1 cellular context compared by ENCODE assay signal in genomic region chr2:64987001-64987962, GRCh38.
TF ChIP-seq lines count a peak whose summit lies in the region.

No MANE protein-coding gene starts in this region.

TF ChIP-seq in GM12878, 131 proteins besides CTCF, POLR2A, EP300 and RAD21 (continues in another document):
- peak; percentile 99 for TF ChIP-seq POU2F2 (IDR thresholded peaks at IDR 0.05; ENCODE audit: borderline replicate concordance, low read depth, low read length)
- TF ChIP-seq REST (IDR thresholded peaks at IDR 0.05; ENCODE audit: low read depth, low read length): peak; percentile 62
- no peak for TF ChIP-seq SUZ12 (IDR thresholded peaks at IDR 0.05; ENCODE audit: unreplicated experiment)
- no peak for TF ChIP-seq STAT3 (IDR thresholded peaks at IDR 0.05; ENCODE audit: low read depth, low read length)
- TF ChIP-seq CBX5 (IDR thresholded peaks at IDR 0.05; ENCODE audit: low read depth): no peak
- TF ChIP-seq MEF2A (IDR thresholded peaks at IDR 0.05; ENCODE audit: insufficient read depth, low read depth, low read length): peak; percentile 54; the same call in 1 of the 2 replicates
- peak; percentile 93 for TF ChIP-seq JUNB (IDR thresholded peaks at IDR 0.05)
- TF ChIP-seq, protein P1, sequence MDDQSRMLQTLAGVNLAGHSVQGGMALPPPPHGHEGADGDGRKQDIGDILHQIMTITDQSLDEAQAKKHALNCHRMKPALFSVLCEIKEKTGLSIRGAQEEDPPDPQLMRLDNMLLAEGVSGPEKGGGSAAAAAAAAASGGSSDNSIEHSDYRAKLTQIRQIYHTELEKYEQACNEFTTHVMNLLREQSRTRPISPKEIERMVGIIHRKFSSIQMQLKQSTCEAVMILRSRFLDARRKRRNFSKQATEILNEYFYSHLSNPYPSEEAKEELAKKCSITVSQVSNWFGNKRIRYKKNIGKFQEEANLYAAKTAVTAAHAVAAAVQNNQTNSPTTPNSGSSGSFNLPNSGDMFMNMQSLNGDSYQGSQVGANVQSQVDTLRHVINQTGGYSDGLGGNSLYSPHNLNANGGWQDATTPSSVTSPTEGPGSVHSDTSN (IDR thresholded peaks at IDR 0.05; ENCODE audit: insufficient replicate concordance, low read depth, low read length): no peak
- no peak for TF ChIP-seq NRF1 (conservative IDR thresholded peaks at IDR 0.05; ENCODE audit: low read depth, low read length)
- TF ChIP-seq TAF1 (IDR thresholded peaks at IDR 0.05; ENCODE audit: borderline replicate concordance, low read depth, low read length): no peak
- no peak for TF ChIP-seq ESRRA (IDR thresholded peaks at IDR 0.05; ENCODE audit: low read length)
- peak; percentile 56; the same call in 1 of the 2 replicates for TF ChIP-seq CREM (IDR thresholded peaks at IDR 0.05; ENCODE audit: low read depth)
- no peak for TF ChIP-seq ZNF384 (IDR thresholded peaks at IDR 0.05; ENCODE audit: borderline replicate concordance, low read depth, low read length)
- TF ChIP-seq FOS (IDR thresholded peaks at IDR 0.05; ENCODE audit: borderline replicate concordance, extremely low read depth, insufficient read length): no peak
- 0 out of 2 replicates have a peak, but pooled peaks have one; percentile 56 for TF ChIP-seq IKZF1 (conservative IDR thresholded peaks at IDR 0.05)
- TF ChIP-seq, protein P2, sequence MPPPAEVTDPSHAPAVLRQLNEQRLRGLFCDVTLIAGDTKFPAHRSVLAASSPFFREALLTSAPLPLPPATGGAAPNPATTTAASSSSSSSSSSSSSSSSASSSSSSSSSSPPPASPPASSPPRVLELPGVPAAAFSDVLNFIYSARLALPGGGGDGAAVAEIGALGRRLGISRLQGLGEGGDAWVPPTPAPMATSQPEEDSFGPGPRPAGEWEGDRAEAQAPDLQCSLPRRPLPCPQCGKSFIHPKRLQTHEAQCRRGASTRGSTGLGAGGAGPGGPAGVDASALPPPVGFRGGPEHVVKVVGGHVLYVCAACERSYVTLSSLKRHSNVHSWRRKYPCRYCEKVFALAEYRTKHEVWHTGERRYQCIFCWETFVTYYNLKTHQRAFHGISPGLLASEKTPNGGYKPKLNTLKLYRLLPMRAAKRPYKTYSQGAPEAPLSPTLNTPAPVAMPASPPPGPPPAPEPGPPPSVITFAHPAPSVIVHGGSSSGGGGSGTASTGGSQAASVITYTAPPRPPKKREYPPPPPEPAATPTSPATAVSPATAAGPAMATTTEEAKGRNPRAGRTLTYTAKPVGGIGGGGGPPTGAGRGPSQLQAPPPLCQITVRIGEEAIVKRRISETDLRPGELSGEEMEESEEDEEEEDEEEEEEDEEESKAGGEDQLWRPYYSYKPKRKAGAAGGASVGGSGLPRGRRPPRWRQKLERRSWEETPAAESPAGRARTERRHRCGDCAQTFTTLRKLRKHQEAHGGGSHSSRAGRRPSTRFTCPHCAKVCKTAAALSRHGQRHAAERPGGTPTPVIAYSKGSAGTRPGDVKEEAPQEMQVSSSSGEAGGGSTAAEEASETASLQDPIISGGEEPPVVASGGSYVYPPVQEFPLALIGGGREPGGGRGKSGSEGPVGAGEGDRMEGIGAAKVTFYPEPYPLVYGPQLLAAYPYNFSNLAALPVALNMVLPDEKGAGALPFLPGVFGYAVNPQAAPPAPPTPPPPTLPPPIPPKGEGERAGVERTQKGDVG (CRISPR knock-in tag; IDR thresholded peaks at IDR 0.05): no peak
- TF ChIP-seq PAX5 (IDR thresholded peaks at IDR 0.05; ENCODE audit: borderline replicate concordance, low read depth, low read length): 0 out of 2 replicates have a peak, but pooled peaks have one; percentile 26
- TF ChIP-seq FOXK2 (IDR thresholded peaks at IDR 0.05): no peak
- TF ChIP-seq, protein P3, sequence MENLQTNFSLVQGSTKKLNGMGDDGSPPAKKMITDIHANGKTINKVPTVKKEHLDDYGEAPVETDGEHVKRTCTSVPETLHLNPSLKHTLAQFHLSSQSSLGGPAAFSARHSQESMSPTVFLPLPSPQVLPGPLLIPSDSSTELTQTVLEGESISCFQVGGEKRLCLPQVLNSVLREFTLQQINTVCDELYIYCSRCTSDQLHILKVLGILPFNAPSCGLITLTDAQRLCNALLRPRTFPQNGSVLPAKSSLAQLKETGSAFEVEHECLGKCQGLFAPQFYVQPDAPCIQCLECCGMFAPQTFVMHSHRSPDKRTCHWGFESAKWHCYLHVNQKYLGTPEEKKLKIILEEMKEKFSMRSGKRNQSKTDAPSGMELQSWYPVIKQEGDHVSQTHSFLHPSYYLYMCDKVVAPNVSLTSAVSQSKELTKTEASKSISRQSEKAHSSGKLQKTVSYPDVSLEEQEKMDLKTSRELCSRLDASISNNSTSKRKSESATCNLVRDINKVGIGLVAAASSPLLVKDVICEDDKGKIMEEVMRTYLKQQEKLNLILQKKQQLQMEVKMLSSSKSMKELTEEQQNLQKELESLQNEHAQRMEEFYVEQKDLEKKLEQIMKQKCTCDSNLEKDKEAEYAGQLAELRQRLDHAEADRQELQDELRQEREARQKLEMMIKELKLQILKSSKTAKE (IDR thresholded peaks at IDR 0.05; ENCODE audit: low read depth, poor library complexity, severe bottlenecking): peak; percentile 94
- TF ChIP-seq KLF5 (IDR thresholded peaks at IDR 0.05; ENCODE audit: partially characterized antibody): no peak
- TF ChIP-seq MTA2 (IDR thresholded peaks at IDR 0.05; ENCODE audit: low read depth): 0 out of 2 replicates have a peak, but pooled peaks have one; percentile 21
- peak; percentile 74; the same call in 1 of the 2 replicates for TF ChIP-seq TBL1XR1 (IDR thresholded peaks at IDR 0.05; ENCODE audit: low read depth, low read length)
- TF ChIP-seq, protein P4, sequence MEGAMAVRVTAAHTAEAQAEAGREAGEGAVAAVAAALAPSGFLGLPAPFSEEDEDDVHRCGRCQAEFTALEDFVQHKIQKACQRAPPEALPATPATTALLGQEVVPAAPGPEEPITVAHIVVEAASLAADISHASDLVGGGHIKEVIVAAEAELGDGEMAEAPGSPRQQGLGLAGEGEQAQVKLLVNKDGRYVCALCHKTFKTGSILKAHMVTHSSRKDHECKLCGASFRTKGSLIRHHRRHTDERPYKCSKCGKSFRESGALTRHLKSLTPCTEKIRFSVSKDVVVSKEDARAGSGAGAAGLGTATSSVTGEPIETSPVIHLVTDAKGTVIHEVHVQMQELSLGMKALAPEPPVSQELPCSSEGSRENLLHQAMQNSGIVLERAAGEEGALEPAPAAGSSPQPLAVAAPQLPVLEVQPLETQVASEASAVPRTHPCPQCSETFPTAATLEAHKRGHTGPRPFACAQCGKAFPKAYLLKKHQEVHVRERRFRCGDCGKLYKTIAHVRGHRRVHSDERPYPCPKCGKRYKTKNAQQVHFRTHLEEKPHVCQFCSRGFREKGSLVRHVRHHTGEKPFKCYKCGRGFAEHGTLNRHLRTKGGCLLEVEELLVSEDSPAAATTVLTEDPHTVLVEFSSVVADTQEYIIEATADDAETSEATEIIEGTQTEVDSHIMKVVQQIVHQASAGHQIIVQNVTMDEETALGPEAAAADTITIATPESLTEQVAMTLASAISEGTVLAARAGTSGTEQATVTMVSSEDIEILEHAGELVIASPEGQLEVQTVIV (IDR thresholded peaks at IDR 0.05; ENCODE audit: borderline replicate concordance, partially characterized antibody): no peak
- TF ChIP-seq CUX1 (IDR thresholded peaks at IDR 0.05; ENCODE audit: insufficient replicate concordance, low read depth, low read length): no peak
- TF ChIP-seq, protein P5, sequence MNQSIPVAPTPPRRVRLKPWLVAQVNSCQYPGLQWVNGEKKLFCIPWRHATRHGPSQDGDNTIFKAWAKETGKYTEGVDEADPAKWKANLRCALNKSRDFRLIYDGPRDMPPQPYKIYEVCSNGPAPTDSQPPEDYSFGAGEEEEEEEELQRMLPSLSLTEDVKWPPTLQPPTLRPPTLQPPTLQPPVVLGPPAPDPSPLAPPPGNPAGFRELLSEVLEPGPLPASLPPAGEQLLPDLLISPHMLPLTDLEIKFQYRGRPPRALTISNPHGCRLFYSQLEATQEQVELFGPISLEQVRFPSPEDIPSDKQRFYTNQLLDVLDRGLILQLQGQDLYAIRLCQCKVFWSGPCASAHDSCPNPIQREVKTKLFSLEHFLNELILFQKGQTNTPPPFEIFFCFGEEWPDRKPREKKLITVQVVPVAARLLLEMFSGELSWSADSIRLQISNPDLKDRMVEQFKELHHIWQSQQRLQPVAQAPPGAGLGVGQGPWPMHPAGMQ (IDR thresholded peaks at IDR 0.05; ENCODE audit: borderline replicate concordance): no peak
- no peak for TF ChIP-seq TARDBP (IDR thresholded peaks at IDR 0.05; ENCODE audit: borderline replicate concordance)
- no peak for TF ChIP-seq HDAC6 (IDR thresholded peaks at IDR 0.05; ENCODE audit: unreplicated experiment)
- TF ChIP-seq, protein P6, sequence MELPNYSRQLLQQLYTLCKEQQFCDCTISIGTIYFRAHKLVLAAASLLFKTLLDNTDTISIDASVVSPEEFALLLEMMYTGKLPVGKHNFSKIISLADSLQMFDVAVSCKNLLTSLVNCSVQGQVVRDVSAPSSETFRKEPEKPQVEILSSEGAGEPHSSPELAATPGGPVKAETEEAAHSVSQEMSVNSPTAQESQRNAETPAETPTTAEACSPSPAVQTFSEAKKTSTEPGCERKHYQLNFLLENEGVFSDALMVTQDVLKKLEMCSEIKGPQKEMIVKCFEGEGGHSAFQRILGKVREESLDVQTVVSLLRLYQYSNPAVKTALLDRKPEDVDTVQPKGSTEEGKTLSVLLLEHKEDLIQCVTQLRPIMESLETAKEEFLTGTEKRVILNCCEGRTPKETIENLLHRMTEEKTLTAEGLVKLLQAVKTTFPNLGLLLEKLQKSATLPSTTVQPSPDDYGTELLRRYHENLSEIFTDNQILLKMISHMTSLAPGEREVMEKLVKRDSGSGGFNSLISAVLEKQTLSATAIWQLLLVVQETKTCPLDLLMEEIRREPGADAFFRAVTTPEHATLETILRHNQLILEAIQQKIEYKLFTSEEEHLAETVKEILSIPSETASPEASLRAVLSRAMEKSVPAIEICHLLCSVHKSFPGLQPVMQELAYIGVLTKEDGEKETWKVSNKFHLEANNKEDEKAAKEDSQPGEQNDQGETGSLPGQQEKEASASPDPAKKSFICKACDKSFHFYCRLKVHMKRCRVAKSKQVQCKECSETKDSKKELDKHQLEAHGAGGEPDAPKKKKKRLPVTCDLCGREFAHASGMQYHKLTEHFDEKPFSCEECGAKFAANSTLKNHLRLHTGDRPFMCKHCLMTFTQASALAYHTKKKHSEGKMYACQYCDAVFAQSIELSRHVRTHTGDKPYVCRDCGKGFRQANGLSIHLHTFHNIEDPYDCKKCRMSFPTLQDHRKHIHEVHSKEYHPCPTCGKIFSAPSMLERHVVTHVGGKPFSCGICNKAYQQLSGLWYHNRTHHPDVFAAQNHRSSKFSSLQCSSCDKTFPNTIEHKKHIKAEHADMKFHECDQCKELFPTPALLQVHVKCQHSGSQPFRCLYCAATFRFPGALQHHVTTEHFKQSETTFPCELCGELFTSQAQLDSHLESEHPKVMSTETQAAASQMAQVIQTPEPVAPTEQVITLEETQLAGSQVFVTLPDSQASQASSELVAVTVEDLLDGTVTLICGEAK (IDR thresholded peaks at IDR 0.05; ENCODE audit: borderline replicate concordance): no peak
- TF ChIP-seq RUNX3 (IDR thresholded peaks at IDR 0.05; ENCODE audit: low read length): peak; percentile 59
- TF ChIP-seq SP1 (IDR thresholded peaks at IDR 0.05; ENCODE audit: low read depth, low read length): no peak
- no peak for TF ChIP-seq SMARCA5 (IDR thresholded peaks at IDR 0.05)
- TF ChIP-seq POLR2AphosphoS5 (IDR thresholded peaks at IDR 0.05; ENCODE audit: low read length): peak; percentile 77; the same call in 1 of the 2 replicates
- TF ChIP-seq RFX5 (IDR thresholded peaks at IDR 0.05; ENCODE audit: low read depth, low read length): no peak
